In genomic region chr5:95285406-95285761, GRCh38 we compare ENCODE assay signal across 8 cellular contexts. TPM values are rescaled to one million over a fixed set of nuclear protein-coding genes. Genes with fewer than 3 reads are reported as not detected.
DNase-seq lines count a peak whose midpoint lies in the region; ATAC-seq and TF ChIP-seq lines count a peak whose summit lies in the region.

No MANE protein-coding gene starts in this region.

- peak overlapping the region in 3 of 4 donors; percentile 50 to 73 (median 52) for H3K4me3 ChIP-seq in esophagus squamous epithelium
- peak overlapping the region; percentile 53 for H3K4me3 ChIP-seq in rectal smooth muscle tissue (ENCODE audit: low read length)

- H3K27ac ChIP-seq in esophagus squamous epithelium = no peak overlapping the region
- no peak overlapping the region for H3K27ac ChIP-seq in rectal smooth muscle tissue (ENCODE audit: low read depth, low read length)

- H3K9me3 ChIP-seq in esophagus squamous epithelium = no peaks in the 10 kb centered on the region

- no peak for TF ChIP-seq CTCF in esophagus squamous epithelium (IDR thresholded peaks at IDR 0.05)
- TF ChIP-seq CTCF in omental fat pad (IDR thresholded peaks at IDR 0.05) = no peak

- intact Hi-C loops in esophagus squamous epithelium (cut with DNase I) = no loop called here

- peaks cover 15 to 27% (median 22%) of the 10 kb centered on the region in 3 donors for H3K4me1 ChIP-seq in esophagus squamous epithelium
- no peaks in the 10 kb centered on the region for H3K4me1 ChIP-seq in rectal smooth muscle tissue (ENCODE audit: control insufficient read depth, insufficient read depth, low read length)

- DNase-seq in RPMI7951 (ENCODE audit: low read depth) (peak; percentile 5), esophagus squamous epithelium (lab: John Stamatoyannopoulos, UW) (no peak), GM19238 (ENCODE audit: insufficient read length, low spot score) (no peak), OCI-M2 (lab: John Stamatoyannopoulos, UW; ENCODE audit: unreplicated experiment) (no peak), omental fat pad (ENCODE audit: low spot score) (no peak), superior temporal gyrus (ENCODE audit: extremely low spot score) (no peak)

- H3K36me3 ChIP-seq in esophagus squamous epithelium (no peaks in the 10 kb centered on the region), rectal smooth muscle tissue (ENCODE audit: control insufficient read depth, insufficient read depth, low read length) (no peaks in the 10 kb centered on the region)

- H3K9ac ChIP-seq in rectal smooth muscle tissue (ENCODE audit: low read length) = no peak overlapping the region

- peak; percentile 19 for ATAC-seq in GM19372 (IDR thresholded peaks at IDR 0.05; ENCODE audit: low read depth, unreplicated experiment)
- ATAC-seq in omental fat pad (ENCODE audit: low FRiP score) = no peak

- TF ChIP-seq POLR2A in esophagus squamous epithelium (IDR thresholded peaks at IDR 0.05) = no peak

- WGBS in esophagus squamous epithelium, 2 donors = 4 to 9% methylated on average over 13 to 14 of the region's 14 CpGs

- peaks cover 5 to 83% (median 9%) of the 10 kb centered on the region in 4 donors for H3K27me3 ChIP-seq in esophagus squamous epithelium
- peaks cover 10% of the 10 kb centered on the region for H3K27me3 ChIP-seq in rectal smooth muscle tissue (ENCODE audit: control insufficient read depth, insufficient read depth, low read length)

RNA-seq across cellular contexts. Expression of gene MCTP1, which starts 0.5 kb away (rescaled TPM):
- 3.4 and 3.8 TPM in 2 replicates for total RNA-seq in RPMI7951 (2014; rRNA removed; shearing (Covaris generic))
- 10 to 100 TPM in 1 of 4 donors, 1 to 10 TPM in 3; 3.5 to 19.8 (median 5.8) TPM for total RNA-seq in esophagus squamous epithelium
- 100 to 1,000 TPM in 1 of 4 donors, 10 to 100 TPM in 3; 27.2 to 238 (median 54.5) TPM for total RNA-seq in omental fat pad
